Comparison of ENCODE assay signal across 10 cellular contexts in the genomic region with DNA sequence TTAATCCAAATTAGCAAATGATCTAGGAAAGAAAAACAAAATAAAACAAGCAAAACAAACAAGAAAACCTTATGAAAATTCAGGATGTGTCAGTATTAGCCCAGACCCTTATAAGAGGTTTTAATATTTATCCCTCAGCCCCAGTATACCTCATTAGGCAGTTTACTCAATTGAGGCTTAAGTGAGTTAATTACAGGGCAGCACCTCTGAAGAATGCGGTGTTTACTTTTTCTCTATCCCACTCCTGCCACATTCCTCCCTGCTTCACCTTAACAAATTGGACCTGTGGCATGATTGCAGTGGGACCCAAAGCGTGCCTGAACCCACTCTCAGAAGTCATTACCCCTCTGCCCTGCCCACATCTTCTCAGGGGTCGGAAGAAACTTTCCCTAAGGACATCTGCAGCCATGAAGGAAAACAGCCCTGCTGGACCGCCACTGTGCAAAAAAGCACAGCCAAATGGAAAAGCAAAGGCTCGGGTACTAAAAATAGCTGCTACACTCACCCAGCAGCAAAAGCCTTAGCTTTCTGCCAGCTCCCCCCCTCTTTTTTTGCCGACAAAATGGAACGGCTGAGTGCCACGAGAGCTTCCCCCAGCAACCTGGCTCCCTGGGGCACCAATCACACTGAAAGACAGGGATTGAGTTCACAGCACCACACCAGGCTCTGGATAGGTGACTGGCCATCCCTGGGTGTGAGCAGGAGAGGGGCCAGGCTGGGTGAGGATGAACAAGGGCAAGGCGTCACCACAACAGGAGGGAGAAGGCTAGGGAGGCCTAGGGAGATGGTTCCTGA.
DNase-seq lines count a peak whose midpoint lies in the region; ATAC-seq, FAIRE-seq and TF ChIP-seq lines count a peak whose summit lies in the region.
"Had no signal": no experiment of that assay in that cellular context is flagged by ENCODE, and none has a peak within 500 bp of the region (broad histone marks: within the 10 kb centered on the region; RNA-seq: fewer than 3 reads in every experiment).

No MANE protein-coding gene starts in this region.

- H3K4me3 ChIP-seq in fibroblast of pulmonary artery (replicated peaks; ENCODE audit: low read depth, low read length): no peak overlapping the region
- peak overlapping the region; percentile 7 for H3K4me3 ChIP-seq in neural cell (ENCODE audit: low read length)
- no peak overlapping the region for H3K4me3 ChIP-seq in upper lobe of right lung

- TF ChIP-seq RAD21 in neural cell (conservative IDR thresholded peaks at IDR 0.05): no peak

- DNase-seq in NCI-H748 (lab: John Stamatoyannopoulos, UW; ENCODE audit: unreplicated experiment) (peak; percentile 34), NCI-H748 treated with DMSO at 0.1 percent for 48 hours (lab: John Stamatoyannopoulos, UW) (no peak), fibroblast of pulmonary artery (ENCODE audit: low read depth) (peak; percentile 41), upper lobe of right lung (no peak), GM12892 (ENCODE audit: insufficient read length) (no peak)
- DNase-seq in stimulated activated CD4-positive, alpha-beta T cell treated with anti-CD3 and anti-CD28 coated beads, Interleukin-4, amount 100 ng/mL, for 1 hour: no peak
- DNase-seq: ACHN, PC-3 had no signal

- no peak for FAIRE-seq in GM12892 (lab: Jason Lieb, UNC)

- H3K9me2 ChIP-seq in neural cell (ENCODE audit: insufficient read depth, low read length): no peaks in the 10 kb centered on the region

- no peaks in the 10 kb centered on the region for H3F3A ChIP-seq in neural cell (ENCODE audit: insufficient read depth, low read length, poor library complexity, severe bottlenecking)

- peaks cover 18% of the 10 kb centered on the region for H3K4me1 ChIP-seq in upper lobe of right lung

- no peaks in the 10 kb centered on the region for H3K79me2 ChIP-seq in neural cell (replicated peaks; ENCODE audit: insufficient read depth, low read length)

- no peak for TF ChIP-seq EP300 in neural cell (conservative IDR thresholded peaks at IDR 0.05; ENCODE audit: poor library complexity, severe bottlenecking)

- H3K27ac ChIP-seq in neural cell (ENCODE audit: low read length) (peak overlapping the region; percentile 33), upper lobe of right lung (peak overlapping the region; percentile 63)

- H3K27me3 ChIP-seq in neural cell (ENCODE audit: insufficient read depth, low read depth, low read length) (no peaks in the 10 kb centered on the region), upper lobe of right lung (no peaks in the 10 kb centered on the region)

- H3K9ac ChIP-seq in neural cell (ENCODE audit: low read length): peak overlapping the region; percentile 13

- H3K9me3 ChIP-seq in neural cell (ENCODE audit: low read length) (no peaks in the 10 kb centered on the region), upper lobe of right lung (no peaks in the 10 kb centered on the region)

- intact Hi-C loops in upper lobe of right lung (cut with DNase I): no loop called here

- no peaks in the 10 kb centered on the region for H4K20me1 ChIP-seq in neural cell (ENCODE audit: insufficient read depth)

- no peak overlapping the region for H3K4me2 ChIP-seq in neural cell (ENCODE audit: low read length)

- no peak for TF ChIP-seq POLR2A in GM12892 (IDR thresholded peaks at IDR 0.05; ENCODE audit: low read depth, low read length)

- TF ChIP-seq CTCF in fibroblast of pulmonary artery (IDR thresholded peaks at IDR 0.05; ENCODE audit: low read length, missing control alignments) (no peak), neural cell (IDR thresholded peaks at IDR 0.05; ENCODE audit: poor library complexity, severe bottlenecking) (no peak), upper lobe of right lung (IDR thresholded peaks at IDR 0.05) (no peak)

- peak; percentile 24 for ATAC-seq in upper lobe of right lung
- no peak for ATAC-seq in activated CD4-positive, CD25-positive, alpha-beta regulatory T cell treated with anti-CD3 and anti-CD28 coated beads, Interleukin-2, amount 50 U/mL, for 24 hours
- ATAC-seq: PC-3 had no signal

- peak overlapping the region; percentile 12 for H2AFZ ChIP-seq in neural cell (ENCODE audit: low read depth, low read length)

- H3K36me3 ChIP-seq in neural cell (ENCODE audit: insufficient read depth, low read length): no peaks in the 10 kb centered on the region
- H3K36me3 ChIP-seq in upper lobe of right lung: no peaks in the 10 kb centered on the region

TF ChIP-seq in neural cell, 6 proteins besides CTCF, POLR2A, EP300 and RAD21:
- no peak for TF ChIP-seq TAF1 (IDR thresholded peaks at IDR 0.05; ENCODE audit: low read depth)
- no peak for TF ChIP-seq EZH2 (IDR thresholded peaks at IDR 0.05; ENCODE audit: borderline replicate concordance, insufficient read depth, low read length, poor library complexity, severe bottlenecking)
- no peak for TF ChIP-seq SMC3 (conservative IDR thresholded peaks at IDR 0.05; ENCODE audit: poor library complexity)
- TF ChIP-seq POLR2AphosphoS5 (IDR thresholded peaks at IDR 0.05): no peak
- no peak for TF ChIP-seq REST (IDR thresholded peaks at IDR 0.05; ENCODE audit: borderline replicate concordance)
- TF ChIP-seq MXI1 (conservative IDR thresholded peaks at IDR 0.05; ENCODE audit: poor library complexity, severe bottlenecking): no peak
TF ChIP-seq in neural cell: peak in this region for 0.

Comparison
In these comparisons a context has a peak if more than half of its experiments do, and no peak if none do; other contexts are left out.
1. DNase-seq: peak in NCI-H748 (single experiment) and fibroblast of pulmonary artery (single experiment); none in NCI-H748 treated with DMSO at 0.1 percent for 48 hours (single experiment), upper lobe of right lung (single experiment), GM12892 (single experiment) and stimulated activated CD4-positive, alpha-beta T cell treated with anti-CD3 and anti-CD28 coated beads, Interleukin-4, amount 100 ng/mL, for 1 hour (single experiment).